Comparison of ENCODE assay signal across 2 cellular contexts in the genomic region with DNA sequence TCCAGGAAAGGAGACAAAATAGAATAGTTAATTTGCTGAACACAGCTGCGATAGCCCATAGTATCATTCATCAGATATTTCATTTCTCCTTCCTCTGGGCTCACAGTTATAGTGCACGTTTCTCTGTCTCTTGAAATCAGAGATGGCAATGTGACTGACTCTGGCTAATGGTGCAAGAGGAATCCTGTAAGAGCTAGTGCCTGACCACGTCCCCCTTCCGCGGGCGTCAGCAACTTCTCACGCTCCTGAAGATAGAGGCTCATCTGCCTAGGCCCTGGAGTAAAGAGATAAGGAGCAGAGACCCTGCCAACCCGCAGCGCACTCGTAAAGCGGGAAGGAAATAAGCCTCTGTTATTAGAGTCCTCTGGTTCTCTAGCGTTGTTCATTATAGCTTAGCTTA.
TF ChIP-seq lines count a peak whose summit lies in the region.

No MANE protein-coding gene starts in this region.

TF ChIP-seq in GM23338, 12 proteins besides CTCF, POLR2A, EP300 and RAD21 (continued from another document):
- TF ChIP-seq, protein P1, sequence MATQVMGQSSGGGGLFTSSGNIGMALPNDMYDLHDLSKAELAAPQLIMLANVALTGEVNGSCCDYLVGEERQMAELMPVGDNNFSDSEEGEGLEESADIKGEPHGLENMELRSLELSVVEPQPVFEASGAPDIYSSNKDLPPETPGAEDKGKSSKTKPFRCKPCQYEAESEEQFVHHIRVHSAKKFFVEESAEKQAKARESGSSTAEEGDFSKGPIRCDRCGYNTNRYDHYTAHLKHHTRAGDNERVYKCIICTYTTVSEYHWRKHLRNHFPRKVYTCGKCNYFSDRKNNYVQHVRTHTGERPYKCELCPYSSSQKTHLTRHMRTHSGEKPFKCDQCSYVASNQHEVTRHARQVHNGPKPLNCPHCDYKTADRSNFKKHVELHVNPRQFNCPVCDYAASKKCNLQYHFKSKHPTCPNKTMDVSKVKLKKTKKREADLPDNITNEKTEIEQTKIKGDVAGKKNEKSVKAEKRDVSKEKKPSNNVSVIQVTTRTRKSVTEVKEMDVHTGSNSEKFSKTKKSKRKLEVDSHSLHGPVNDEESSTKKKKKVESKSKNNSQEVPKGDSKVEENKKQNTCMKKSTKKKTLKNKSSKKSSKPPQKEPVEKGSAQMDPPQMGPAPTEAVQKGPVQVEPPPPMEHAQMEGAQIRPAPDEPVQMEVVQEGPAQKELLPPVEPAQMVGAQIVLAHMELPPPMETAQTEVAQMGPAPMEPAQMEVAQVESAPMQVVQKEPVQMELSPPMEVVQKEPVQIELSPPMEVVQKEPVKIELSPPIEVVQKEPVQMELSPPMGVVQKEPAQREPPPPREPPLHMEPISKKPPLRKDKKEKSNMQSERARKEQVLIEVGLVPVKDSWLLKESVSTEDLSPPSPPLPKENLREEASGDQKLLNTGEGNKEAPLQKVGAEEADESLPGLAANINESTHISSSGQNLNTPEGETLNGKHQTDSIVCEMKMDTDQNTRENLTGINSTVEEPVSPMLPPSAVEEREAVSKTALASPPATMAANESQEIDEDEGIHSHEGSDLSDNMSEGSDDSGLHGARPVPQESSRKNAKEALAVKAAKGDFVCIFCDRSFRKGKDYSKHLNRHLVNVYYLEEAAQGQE (IDR thresholded peaks at IDR 0.05; ENCODE audit: unreplicated experiment), result no peak
- TF ChIP-seq ZNF331 (CRISPR knock-in tag; IDR thresholded peaks at IDR 0.05; ENCODE audit: low read depth) (no peak), ZNF114 (CRISPR knock-in tag; IDR thresholded peaks at IDR 0.05) (no peak), CREB1 (CRISPR knock-in tag; IDR thresholded peaks at IDR 0.05; ENCODE audit: low read depth) (no peak), EZH2phosphoT487 (IDR thresholded peaks at IDR 0.05; ENCODE audit: unreplicated experiment) (no peak), POLR2AphosphoS5 (IDR thresholded peaks at IDR 0.05; ENCODE audit: low read depth) (no peak)
- TF ChIP-seq, protein P2, sequence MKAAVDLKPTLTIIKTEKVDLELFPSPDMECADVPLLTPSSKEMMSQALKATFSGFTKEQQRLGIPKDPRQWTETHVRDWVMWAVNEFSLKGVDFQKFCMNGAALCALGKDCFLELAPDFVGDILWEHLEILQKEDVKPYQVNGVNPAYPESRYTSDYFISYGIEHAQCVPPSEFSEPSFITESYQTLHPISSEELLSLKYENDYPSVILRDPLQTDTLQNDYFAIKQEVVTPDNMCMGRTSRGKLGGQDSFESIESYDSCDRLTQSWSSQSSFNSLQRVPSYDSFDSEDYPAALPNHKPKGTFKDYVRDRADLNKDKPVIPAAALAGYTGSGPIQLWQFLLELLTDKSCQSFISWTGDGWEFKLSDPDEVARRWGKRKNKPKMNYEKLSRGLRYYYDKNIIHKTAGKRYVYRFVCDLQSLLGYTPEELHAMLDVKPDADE (IDR thresholded peaks at IDR 0.05), result no peak

TF ChIP-seq in K562, 482 proteins besides CTCF, POLR2A, EP300 and RAD21 (continued from another document):
- TF ChIP-seq, protein P3, sequence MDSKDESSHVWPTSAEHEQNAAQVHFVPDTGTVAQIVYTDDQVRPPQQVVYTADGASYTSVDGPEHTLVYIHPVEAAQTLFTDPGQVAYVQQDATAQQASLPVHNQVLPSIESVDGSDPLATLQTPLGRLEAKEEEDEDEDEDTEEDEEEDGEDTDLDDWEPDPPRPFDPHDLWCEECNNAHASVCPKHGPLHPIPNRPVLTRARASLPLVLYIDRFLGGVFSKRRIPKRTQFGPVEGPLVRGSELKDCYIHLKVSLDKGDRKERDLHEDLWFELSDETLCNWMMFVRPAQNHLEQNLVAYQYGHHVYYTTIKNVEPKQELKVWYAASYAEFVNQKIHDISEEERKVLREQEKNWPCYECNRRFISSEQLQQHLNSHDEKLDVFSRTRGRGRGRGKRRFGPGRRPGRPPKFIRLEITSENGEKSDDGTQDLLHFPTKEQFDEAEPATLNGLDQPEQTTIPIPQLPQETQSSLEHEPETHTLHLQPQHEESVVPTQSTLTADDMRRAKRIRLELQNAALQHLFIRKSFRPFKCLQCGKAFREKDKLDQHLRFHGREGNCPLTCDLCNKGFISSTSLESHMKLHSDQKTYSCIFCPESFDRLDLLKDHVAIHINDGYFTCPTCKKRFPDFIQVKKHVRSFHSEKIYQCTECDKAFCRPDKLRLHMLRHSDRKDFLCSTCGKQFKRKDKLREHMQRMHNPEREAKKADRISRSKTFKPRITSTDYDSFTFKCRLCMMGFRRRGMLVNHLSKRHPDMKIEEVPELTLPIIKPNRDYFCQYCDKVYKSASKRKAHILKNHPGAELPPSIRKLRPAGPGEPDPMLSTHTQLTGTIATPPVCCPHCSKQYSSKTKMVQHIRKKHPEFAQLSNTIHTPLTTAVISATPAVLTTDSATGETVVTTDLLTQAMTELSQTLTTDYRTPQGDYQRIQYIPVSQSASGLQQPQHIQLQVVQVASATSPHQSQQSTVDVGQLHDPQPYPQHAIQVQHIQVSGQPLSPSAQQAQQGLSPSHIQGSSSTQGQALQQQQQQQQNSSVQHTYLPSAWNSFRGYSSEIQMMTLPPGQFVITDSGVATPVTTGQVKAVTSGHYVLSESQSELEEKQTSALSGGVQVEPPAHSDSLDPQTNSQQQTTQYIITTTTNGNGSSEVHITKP (IDR thresholded peaks at IDR 0.05; ENCODE audit: partially characterized antibody), result no peak
- TF ChIP-seq, protein P4, sequence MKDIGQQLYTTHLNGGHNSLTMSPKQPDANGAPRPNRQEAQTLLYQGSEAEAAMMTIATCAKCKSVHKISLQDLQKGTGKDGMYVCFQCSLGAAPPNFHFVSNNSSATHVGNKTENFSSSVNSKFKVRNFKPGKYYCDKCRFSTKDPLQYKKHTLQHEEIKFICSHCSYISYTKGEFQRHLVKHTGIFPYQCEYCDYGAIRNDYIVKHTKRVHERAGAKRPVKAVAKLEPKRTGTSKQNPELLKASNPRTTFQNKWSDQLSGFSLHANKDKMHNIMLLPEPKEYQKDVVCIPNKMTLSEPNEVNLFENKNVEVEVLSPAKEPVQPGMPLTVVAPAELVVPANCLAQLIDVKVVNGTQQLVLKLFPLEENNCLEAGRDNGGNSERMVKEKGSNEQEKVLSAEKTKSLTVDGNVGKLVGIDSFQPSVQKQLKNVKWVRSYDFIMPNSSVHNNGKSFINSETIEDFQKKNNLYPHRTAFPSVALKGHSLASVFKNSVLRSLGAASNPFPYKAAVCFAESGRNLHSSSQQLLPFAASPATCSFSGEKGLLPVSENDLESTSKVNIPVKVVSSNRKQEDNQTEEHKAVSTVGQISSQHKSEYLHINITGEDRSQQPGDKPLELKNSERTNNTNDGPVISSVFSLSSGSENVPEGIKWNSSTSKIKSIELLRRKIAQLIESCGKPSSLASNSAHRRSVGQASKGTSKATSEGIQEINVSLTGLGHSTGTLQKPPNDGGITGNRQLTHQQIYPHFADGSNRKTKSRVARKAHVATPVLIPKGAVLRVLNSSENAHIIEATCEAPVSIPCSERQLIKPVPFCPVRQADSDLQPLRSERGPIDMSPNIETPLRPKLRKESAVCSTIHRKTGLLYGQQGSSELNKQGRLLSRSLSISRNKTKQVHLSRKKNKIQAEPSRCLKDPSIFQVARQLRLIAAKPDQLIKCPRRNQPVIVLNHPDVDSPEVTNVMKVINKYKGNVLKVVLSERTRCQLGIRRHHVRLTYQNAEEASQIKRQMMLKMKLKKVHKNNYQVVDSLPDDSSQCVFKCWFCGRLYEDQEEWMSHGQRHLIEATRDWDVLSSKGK (CRISPR knock-in tag; IDR thresholded peaks at IDR 0.05), result no peak
- TF ChIP-seq CEBPG (CRISPR knock-in tag; IDR thresholded peaks at IDR 0.05), result no peak
- no peak for TF ChIP-seq CEBPG (tag; conservative IDR thresholded peaks at IDR 0.05 in 1 of 2, IDR thresholded peaks at IDR 0.05 in 1 of 2)
- no peak for TF ChIP-seq ZEB2 (IDR thresholded peaks at IDR 0.05)
- TF ChIP-seq ZBTB7A (IDR thresholded peaks at IDR 0.05; ENCODE audit: borderline replicate concordance, control insufficient read depth, low read depth, low read length), result peak; percentile 19; the same call in 1 of the 2 replicates
- TF ChIP-seq RCOR1 (IDR thresholded peaks at IDR 0.05; ENCODE audit: borderline replicate concordance in 1 of 2, low read depth in 2 of 2, low read length in 2 of 2), result 0 out of 4 replicates have a peak, but pooled peaks of 1 of the 2 experiments have one; percentile 14
- no peak for TF ChIP-seq ZNF354B (CRISPR knock-in tag; IDR thresholded peaks at IDR 0.05)
- no peak for TF ChIP-seq MCM2 (IDR thresholded peaks at IDR 0.05; ENCODE audit: low read depth)
- TF ChIP-seq FOXJ3 (CRISPR knock-in tag; IDR thresholded peaks at IDR 0.05), result no peak
- peak; percentile 47; the same call in 1 of the 2 replicates for TF ChIP-seq ARID1B (IDR thresholded peaks at IDR 0.05)
- no peak for TF ChIP-seq SMC3 (conservative IDR thresholded peaks at IDR 0.05; ENCODE audit: insufficient read depth, low read depth, low read length)
- TF ChIP-seq, protein P5, sequence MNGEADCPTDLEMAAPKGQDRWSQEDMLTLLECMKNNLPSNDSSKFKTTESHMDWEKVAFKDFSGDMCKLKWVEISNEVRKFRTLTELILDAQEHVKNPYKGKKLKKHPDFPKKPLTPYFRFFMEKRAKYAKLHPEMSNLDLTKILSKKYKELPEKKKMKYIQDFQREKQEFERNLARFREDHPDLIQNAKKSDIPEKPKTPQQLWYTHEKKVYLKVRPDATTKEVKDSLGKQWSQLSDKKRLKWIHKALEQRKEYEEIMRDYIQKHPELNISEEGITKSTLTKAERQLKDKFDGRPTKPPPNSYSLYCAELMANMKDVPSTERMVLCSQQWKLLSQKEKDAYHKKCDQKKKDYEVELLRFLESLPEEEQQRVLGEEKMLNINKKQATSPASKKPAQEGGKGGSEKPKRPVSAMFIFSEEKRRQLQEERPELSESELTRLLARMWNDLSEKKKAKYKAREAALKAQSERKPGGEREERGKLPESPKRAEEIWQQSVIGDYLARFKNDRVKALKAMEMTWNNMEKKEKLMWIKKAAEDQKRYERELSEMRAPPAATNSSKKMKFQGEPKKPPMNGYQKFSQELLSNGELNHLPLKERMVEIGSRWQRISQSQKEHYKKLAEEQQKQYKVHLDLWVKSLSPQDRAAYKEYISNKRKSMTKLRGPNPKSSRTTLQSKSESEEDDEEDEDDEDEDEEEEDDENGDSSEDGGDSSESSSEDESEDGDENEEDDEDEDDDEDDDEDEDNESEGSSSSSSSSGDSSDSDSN (IDR thresholded peaks at IDR 0.05; ENCODE audit: borderline replicate concordance in 1 of 2, low read depth in 2 of 2, low read length in 2 of 2), result peak in 1 of 2 experiments; percentile 76; a peak in 1 of 4 replicates
